34 cellular contexts compared by ENCODE assay signal in genomic region chr5:59738039-59738438, GRCh38.
"Had no signal": no experiment of that assay in that cellular context is flagged by ENCODE, and none has a peak within 500 bp of the region (broad histone marks: within the 10 kb centered on the region; RNA-seq: fewer than 3 reads in every experiment).

No MANE protein-coding gene starts in this region.

- H3K9ac ChIP-seq: KMS-11 had no signal

- H3K9me3 ChIP-seq: MG63 had no signal

- H3K4me2 ChIP-seq: KMS-11 had no signal

- DNase-seq: Karpas-422, Kasumi-1, MG63, MM.1S, MV-4-11, NCI-H1048, NCI-H1092, NCI-H1092 treated with DMSO at 0.1 percent for 48 hours, NCI-H1105, NCI-H1105 treated with DMSO at 0.1 percent for 48 hours, NCI-H1417, NCI-H1417 treated with DMSO at 0.1 percent for 48 hours, NCI-H1436, NCI-H1436 treated with DMSO at 0.1 percent for 48 hours, NCI-H146, NCI-H1694, NCI-H1694 treated with DMSO at 0.1 percent for 48 hours, NCI-H187, NCI-H187 treated with DMSO at 0.1 percent for 48 hours, NCI-H1930, NCI-H2029, NCI-H2029 treated with DMSO at 0.1 percent for 48 hours, NCI-H2081, NCI-H2081 treated with DMSO at 0.1 percent for 48 hours, NCI-H2107, NCI-H2171, NCI-H2171 treated with DMSO at 0.1 percent for 48 hours, NCI-H2227 treated with DMSO at 0.1 percent for 48 hours, NCI-H226, NCI-H345, NCI-H446, NCI-H446 treated with DMSO at 0.1 percent for 48 hours, NCI-H510A had no signal

- H3K27ac ChIP-seq: KMS-11 had no signal

- H3K27me3 ChIP-seq: MG63 had no signal

- H3K4me3 ChIP-seq: MG63 had no signal

- H3K36me3 ChIP-seq: MG63 had no signal
